ENCODE assay signal across 21 cellular contexts in the genomic region with DNA sequence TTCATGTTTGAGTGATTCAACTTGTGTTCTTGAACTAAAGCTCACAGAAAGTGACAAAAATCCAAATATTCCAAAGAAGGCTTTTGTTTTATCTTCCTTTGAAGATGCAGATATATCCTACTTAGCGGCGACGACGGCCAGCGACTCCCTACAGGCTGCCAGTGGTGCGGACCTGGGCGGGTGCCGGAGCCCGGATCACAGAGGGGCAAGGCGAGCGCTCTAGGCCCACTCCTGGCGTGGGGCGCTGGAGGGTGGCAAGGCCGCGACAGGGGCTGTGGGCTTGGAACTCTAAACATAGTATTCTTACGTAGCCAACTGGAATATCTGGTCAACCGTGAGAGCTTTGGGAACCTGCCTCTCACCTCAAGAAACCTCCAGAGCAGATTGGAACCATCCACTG. TPM values are rescaled to one million over a fixed set of nuclear protein-coding genes. Genes with fewer than 3 reads are reported as not detected.
A peak's percentile ranks its signal among the peaks of the same experiment; 100 is the strongest.
DNase-seq lines count a peak whose midpoint lies in the region; ATAC-seq, FAIRE-seq and TF ChIP-seq lines count a peak whose summit lies in the region.
"Had no signal": no experiment of that assay in that cellular context is flagged by ENCODE, and none has a peak within 500 bp of the region (broad histone marks: within the 10 kb centered on the region; RNA-seq: fewer than 3 reads in every experiment).

No MANE protein-coding gene starts in this region.

- TF ChIP-seq CTCF in endothelial cell of umbilical vein (IDR thresholded peaks at IDR 0.05; ENCODE audit: extremely low read depth in 1 of 2, insufficient read depth in 1 of 2, low read depth in 1 of 2, low read length in 2 of 2) (no peak), spleen (IDR thresholded peaks at IDR 0.05 in 8 of 11, conservative IDR thresholded peaks at IDR 0.05 in 3 of 11) (no peak), neural progenitor cell (IDR thresholded peaks at IDR 0.05) (no peak)

- no TSS peak for BruUV-seq in endothelial cell of umbilical vein (replicated peaks; lab: Mats Ljungman, UMichigan)

- no peak for TF ChIP-seq POLR2A in endothelial cell of umbilical vein (IDR thresholded peaks at IDR 0.05; ENCODE audit: low read depth, low read length)
- no peak for TF ChIP-seq POLR2A in spleen (IDR thresholded peaks at IDR 0.05)

- H2AFZ ChIP-seq in endothelial cell of umbilical vein (ENCODE audit: low read depth, low read length) (peak overlapping the region; percentile 78), neural progenitor cell (replicated peaks) (no peak overlapping the region)

- DNase-seq in activated CD4-positive, alpha-beta T cell treated with anti-CD3 and anti-CD28 coated beads, Interleukin-2, amount 10 ng/mL, durations not matched to agents 24 days and 14 days = no peak
- DNase-seq in activated CD4-positive, alpha-beta T cell treated with anti-CD3 and anti-CD28 coated beads for 48 hours = no peak
- DNase-seq in T-cell (no peak), endothelial cell of umbilical vein (ENCODE audit: low read depth, low spot score) (no peak), spleen (peak; percentile 75), foreskin melanocyte (no peak), neural progenitor cell (ENCODE audit: low spot score) (no peak)
- DNase-seq in stimulated activated naive B cell treated with anti-CD40 and anti-IgM and Interleukin-4, amounts not matched to agents 10 μg/mL and 1 μg/mL and 100 μg/mL, for 72 hours = no peak
- DNase-seq: activated CD4-positive, alpha-beta T cell treated with anti-CD3 and anti-CD28 coated beads for 1 hour; activated gamma-delta T cell treated with Interleukin-2 at 50 U/mL for 16 hours; GDM1; HFFc6; midbrain; NCI-H2029; NCI-H510A treated with DMSO at 0.1 percent for 48 hours; ovary; trophoblast cell had no signal

- H3K4me3 ChIP-seq in endothelial cell of umbilical vein (replicated peaks in 1 of 3; ENCODE audit: insufficient read depth in 1 of 3, low read depth in 1 of 3, low read length in 3 of 3) = no peak overlapping the region
- peak overlapping the region in 5 of 8 donors; percentile 52 to 80 (median 59) for H3K4me3 ChIP-seq in spleen
- H3K4me3 ChIP-seq in neural progenitor cell = no peak overlapping the region
- H3K4me3 ChIP-seq: cardiac muscle cell, ovary had no signal

- peaks cover 33% of the 10 kb centered on the region for H3K36me3 Mint-ChIP-seq in activated CD4-positive, alpha-beta T cell treated with anti-CD3 and anti-CD28 coated beads, Interleukin-2, amount 10 ng/mL, durations not matched to agents 24 days and 14 days (ENCODE audit: low read depth)
- peaks cover 42% of the 10 kb centered on the region for H3K36me3 Mint-ChIP-seq in T-cell
- no peaks in the 10 kb centered on the region for H3K36me3 Mint-ChIP-seq in neural progenitor cell
- no peaks in the 10 kb centered on the region for H3K36me3 Mint-ChIP-seq in stimulated activated naive B cell treated with anti-CD40 and anti-IgM and Interleukin-4, amounts not matched to agents 10 μg/mL and 1 μg/mL and 100 μg/mL, for 72 hours

- peaks cover 43% of the 10 kb centered on the region for H3K79me2 ChIP-seq in endothelial cell of umbilical vein (ENCODE audit: control insufficient read depth, insufficient read depth, low read length)
- no peaks in the 10 kb centered on the region for H3K79me2 ChIP-seq in neural progenitor cell (ENCODE audit: low read depth)

- H3K4me1 ChIP-seq in endothelial cell of umbilical vein (ENCODE audit: control insufficient read depth, extremely low read depth, insufficient read depth, low read length) (peaks cover 21% of the 10 kb centered on the region), spleen (peaks cover 4 to 55% (median 17%) of the 10 kb centered on the region in 6 donors), neural progenitor cell (no peaks in the 10 kb centered on the region)

- H4K20me1 ChIP-seq in endothelial cell of umbilical vein (replicated peaks; ENCODE audit: control insufficient read depth, extremely low read depth, insufficient read depth, low read length) = no peaks in the 10 kb centered on the region
- H4K20me1 ChIP-seq in neural progenitor cell (ENCODE audit: low read depth) = no peaks in the 10 kb centered on the region

- ATAC-seq in T-cell (replicated peaks in 1 of 4) = no peak
- ATAC-seq in stimulated activated naive B cell treated with anti-CD40 and anti-IgM and Interleukin-4, amounts not matched to agents 10 μg/mL and 1 μg/mL and 100 μg/mL, for 72 hours (replicated peaks) = no peak

- H3K27me3 ChIP-seq in endothelial cell of umbilical vein (ENCODE audit: control insufficient read depth in 2 of 2, insufficient read depth in 2 of 2, low read length in 2 of 2) = no peaks in the 10 kb centered on the region
- H3K27me3 ChIP-seq in spleen (replicated peaks in 1 of 7) = no peaks in the 10 kb centered on the region
- peaks cover 4% of the 10 kb centered on the region for H3K27me3 ChIP-seq in neural progenitor cell
- H3K27me3 ChIP-seq: cardiac muscle cell, ovary had no signal

- H3K9me1 ChIP-seq in endothelial cell of umbilical vein (replicated peaks; ENCODE audit: control insufficient read depth, extremely low read depth, insufficient read depth, low read length) = no peaks in the 10 kb centered on the region

- POLR2A ChIA-PET in T-cell (lab: Charles Lee) = interaction anchor here (0.9 to 2.3 kb wide), 6 partner anchors 9 to 243 kb away, joined by 3 to 12 read pairs (median 4); no protein-coding TSS in a partner anchor
- POLR2A ChIA-PET in endothelial cell of umbilical vein (lab: Charles Lee) = interaction anchor here (1.3 kb wide), 1 partner anchor 11 kb away, joined by 3 read pairs; no protein-coding TSS in a partner anchor

- WGBS in spleen, 5 donors = 95 to 98% (median 96%) methylated on average over 17 of the region's 17 CpGs

- peak overlapping the region; percentile 99 for H3K4me3 Mint-ChIP-seq in activated CD4-positive, alpha-beta T cell treated with anti-CD3 and anti-CD28 coated beads, Interleukin-2, amount 10 ng/mL, durations not matched to agents 24 days and 14 days
- H3K4me3 Mint-ChIP-seq in T-cell (peak overlapping the region; percentile 95 to 100 (median 99)), neural progenitor cell (no peak overlapping the region)
- no peak overlapping the region for H3K4me3 Mint-ChIP-seq in stimulated activated naive B cell treated with anti-CD40 and anti-IgM and Interleukin-4, amounts not matched to agents 10 μg/mL and 1 μg/mL and 100 μg/mL, for 72 hours
- H3K4me3 Mint-ChIP-seq: HFFc6 had no signal

- no peak for FAIRE-seq in endothelial cell of umbilical vein (lab: Jason Lieb, UNC)
- FAIRE-seq: A204.1, endometrium, islet of Langerhans had no signal

- dilution Hi-C loops in endothelial cell of umbilical vein (cut with MboI; ENCODE audit: extremely low pct_ligation_motif_present, low sequenced_read_pairs) = no loop called here

- H3K36me3 ChIP-seq in endothelial cell of umbilical vein (ENCODE audit: control insufficient read depth in 2 of 2, extremely low read depth in 1 of 2, insufficient read depth in 2 of 2, low read length in 2 of 2) (no peaks in the 10 kb centered on the region), spleen (no peaks in the 10 kb centered on the region), neural progenitor cell (no peaks in the 10 kb centered on the region)
- H3K36me3 ChIP-seq: cardiac muscle cell, ovary had no signal

- no peak overlapping the region for H3K4me2 ChIP-seq in endothelial cell of umbilical vein (ENCODE audit: insufficient read depth, low read length)
- no peak overlapping the region for H3K4me2 ChIP-seq in neural progenitor cell

- H3K4me1 Mint-ChIP-seq in activated CD4-positive, alpha-beta T cell treated with anti-CD3 and anti-CD28 coated beads, Interleukin-2, amount 10 ng/mL, durations not matched to agents 24 days and 14 days = peaks cover 60% of the 10 kb centered on the region
- H3K4me1 Mint-ChIP-seq in T-cell (peaks cover 58 to 59% (median 58%) of the 10 kb centered on the region in 3 donors), neural progenitor cell (no peaks in the 10 kb centered on the region)
- H3K4me1 Mint-ChIP-seq in stimulated activated naive B cell treated with anti-CD40 and anti-IgM and Interleukin-4, amounts not matched to agents 10 μg/mL and 1 μg/mL and 100 μg/mL, for 72 hours = peaks cover 6 to 9% of the 10 kb centered on the region in 2 donors

- intact Hi-C loops in activated CD4-positive, alpha-beta T cell treated with anti-CD3 and anti-CD28 coated beads, Interleukin-2, amount 10 ng/mL, durations not matched to agents 24 days and 14 days (cut with micrococcal nuclease) = loop anchor here (1.0 to 2.0 kb wide), 2 partner anchors 9 to 155 kb away; no protein-coding TSS in a partner anchor
- intact Hi-C loops in endothelial cell of umbilical vein (cut with micrococcal nuclease) (loop anchor here (2.0 kb wide), 2 partner anchors 117 to 203 kb away; a partner anchor contains a TSS), spleen (cut with DNase I; ENCODE audit: low total_unique reads) (no loop called here)

- peak overlapping the region; percentile 99 for H3K27ac Mint-ChIP-seq in activated CD4-positive, alpha-beta T cell treated with anti-CD3 and anti-CD28 coated beads, Interleukin-2, amount 10 ng/mL, durations not matched to agents 24 days and 14 days
- H3K27ac Mint-ChIP-seq in T-cell (peak overlapping the region; percentile 99 to 100), neural progenitor cell (no peak overlapping the region)
- no peak overlapping the region for H3K27ac Mint-ChIP-seq in stimulated activated naive B cell treated with anti-CD40 and anti-IgM and Interleukin-4, amounts not matched to agents 10 μg/mL and 1 μg/mL and 100 μg/mL, for 72 hours
- H3K27ac Mint-ChIP-seq: HFFc6 had no signal

- CTCF ChIA-PET in T-cell (lab: Charles Lee) = interaction anchor here (0.5 to 1.3 kb wide), 4 partner anchors 63 to 241 kb away, joined by 3 to 6 read pairs (median 4); a partner anchor contains a TSS
- CTCF ChIA-PET in endothelial cell of umbilical vein (lab: Charles Lee) = no interaction called here

- H3F3A ChIP-seq in neural progenitor cell (ENCODE audit: low read depth) = no peaks in the 10 kb centered on the region

- H3K9ac ChIP-seq in endothelial cell of umbilical vein (replicated peaks; ENCODE audit: extremely low read depth, insufficient read depth, low read length) (no peak overlapping the region), neural progenitor cell (no peak overlapping the region)

- peaks cover 15% of the 10 kb centered on the region for H3K9me3 Mint-ChIP-seq in activated CD4-positive, alpha-beta T cell treated with anti-CD3 and anti-CD28 coated beads, Interleukin-2, amount 10 ng/mL, durations not matched to agents 24 days and 14 days
- H3K9me3 Mint-ChIP-seq in T-cell (peaks cover 5 to 16% (median 7%) of the 10 kb centered on the region in 3 donors), neural progenitor cell (peaks cover 2% of the 10 kb centered on the region)
- peaks cover 0 to 3% of the 10 kb centered on the region in 2 donors for H3K9me3 Mint-ChIP-seq in stimulated activated naive B cell treated with anti-CD40 and anti-IgM and Interleukin-4, amounts not matched to agents 10 μg/mL and 1 μg/mL and 100 μg/mL, for 72 hours

- no peaks in the 10 kb centered on the region for H3K9me3 ChIP-seq in endothelial cell of umbilical vein (replicated peaks; ENCODE audit: control insufficient read depth, insufficient read depth, low read length)
- H3K9me3 ChIP-seq in spleen = no peaks in the 10 kb centered on the region
- no peaks in the 10 kb centered on the region for H3K9me3 ChIP-seq in neural progenitor cell (ENCODE audit: low read depth)

- no peaks in the 10 kb centered on the region for H3K27me3 Mint-ChIP-seq in activated CD4-positive, alpha-beta T cell treated with anti-CD3 and anti-CD28 coated beads, Interleukin-2, amount 10 ng/mL, durations not matched to agents 24 days and 14 days
- H3K27me3 Mint-ChIP-seq in T-cell (no peaks in the 10 kb centered on the region), neural progenitor cell (ENCODE audit: insufficient read depth, low read depth) (peaks cover 8% of the 10 kb centered on the region)
- H3K27me3 Mint-ChIP-seq in stimulated activated naive B cell treated with anti-CD40 and anti-IgM and Interleukin-4, amounts not matched to agents 10 μg/mL and 1 μg/mL and 100 μg/mL, for 72 hours = peaks cover 7 to 8% of the 10 kb centered on the region in 2 donors

- H3K27ac ChIP-seq in endothelial cell of umbilical vein (ENCODE audit: insufficient read depth, low read depth, low read length) (no peak overlapping the region), spleen (peak overlapping the region; percentile 75 to 93 (median 86)), neural progenitor cell (no peak overlapping the region)
- H3K27ac ChIP-seq: cardiac muscle cell, ovary had no signal

RNA-seq across cellular contexts. Expression of a gene that starts 0.9 kb away (rescaled TPM):
- 40.5 and 45.0 TPM in 2 replicates for total RNA-seq in activated CD4-positive, alpha-beta T cell treated with anti-CD3 and anti-CD28 coated beads, Interleukin-2, amount 10 ng/mL, durations not matched to agents 24 days and 14 days
- total RNA-seq in T-cell (100 to 1,000 TPM in 3 of 5 donors, 10 to 100 TPM in 2; 76.8 to 430 (median 392) TPM), endothelial cell of umbilical vein (42.4 and 51.1 TPM in 2 replicates), spleen (100 to 1,000 TPM in 5 of 7 donors, 10 to 100 TPM in 2; 71.2 to 137 (median 102) TPM), neural progenitor cell (ENCODE audit: low replicate concordance) (not detected in 2 replicates)
- polyA plus RNA-seq in endothelial cell of umbilical vein (37.9 and 43.4 TPM in 2 replicates), spleen (100 to 1,000 TPM in 1 of 3 donors, 10 to 100 TPM in 2; 48.7 to 103 (median 68.0) TPM)
- 73.8 and 77.7 TPM in 2 replicates for polyA plus RNA-seq in endothelial cell of umbilical vein (2011; cell fraction: cytosol; rRNA removed)
- 36.5 and 39.7 TPM in 2 replicates for polyA plus RNA-seq in endothelial cell of umbilical vein (2011; cell fraction: nucleus; rRNA removed)
- polyA plus RNA-seq in endothelial cell of umbilical vein (2012) = 41.9 and 44.3 TPM in 2 replicates
- 36.6 and 38.7 TPM in 2 replicates for polyA minus RNA-seq in endothelial cell of umbilical vein
- polyA minus RNA-seq in endothelial cell of umbilical vein (2011; cell fraction: cytosol; rRNA and poly(A)+ RNA removed) = not detected
- 9.5 and 14.5 TPM in 2 replicates for polyA minus RNA-seq in endothelial cell of umbilical vein (2011; cell fraction: nucleus; rRNA and poly(A)+ RNA removed)
- total RNA-seq: cardiac muscle cell, HFFc6 had no signal
- polyA plus RNA-seq: cardiac muscle cell had no signal

RNA-seq across cellular contexts. Expression of a gene that starts 53.4 kb away (rescaled TPM):
- 61.1 and 62.7 TPM in 2 replicates for total RNA-seq in activated CD4-positive, alpha-beta T cell treated with anti-CD3 and anti-CD28 coated beads, Interleukin-2, amount 10 ng/mL, durations not matched to agents 24 days and 14 days
- 100 to 1,000 TPM; 121 to 341 (median 306) TPM for total RNA-seq in T-cell
- 168 and 174 TPM in 2 replicates for total RNA-seq in endothelial cell of umbilical vein
- 38.6 and 56.6 TPM in 2 replicates for polyA plus RNA-seq in endothelial cell of umbilical vein
- 88.4 and 95.0 TPM in 2 replicates for polyA plus RNA-seq in endothelial cell of umbilical vein (2011; cell fraction: cytosol; rRNA removed)
- polyA plus RNA-seq in endothelial cell of umbilical vein (2011; cell fraction: nucleus; rRNA removed) = 45.2 and 49.1 TPM in 2 replicates
- 180 and 200 TPM in 2 replicates for polyA plus RNA-seq in endothelial cell of umbilical vein (2012)
- 95.6 and 104 TPM in 2 replicates for polyA minus RNA-seq in endothelial cell of umbilical vein
- polyA minus RNA-seq in endothelial cell of umbilical vein (2011; cell fraction: cytosol; rRNA and poly(A)+ RNA removed) = not detected
- 24.3 and 30.1 TPM in 2 replicates for polyA minus RNA-seq in endothelial cell of umbilical vein (2011; cell fraction: nucleus; rRNA and poly(A)+ RNA removed)
- 100 to 1,000 TPM; 112 to 214 (median 172) TPM for total RNA-seq in spleen
- 10 to 100 TPM; 35.9 to 86.8 (median 60.4) TPM for polyA plus RNA-seq in spleen
- not detected in 2 replicates for total RNA-seq in neural progenitor cell (ENCODE audit: low replicate concordance)
- total RNA-seq: HFFc6 had no signal
- polyA plus RNA-seq: cardiac muscle cell had no signal

Comparison
In these comparisons a context has a peak if more than half of its experiments do, and no peak if none do; other contexts are left out.
1. H3K27ac Mint-ChIP-seq: peak in activated CD4-positive, alpha-beta T cell treated with anti-CD3 and anti-CD28 coated beads, Interleukin-2, amount 10 ng/mL, durations not matched to agents 24 days and 14 days (single experiment) and T-cell (2 of 2); none in neural progenitor cell (single experiment) and stimulated activated naive B cell treated with anti-CD40 and anti-IgM and Interleukin-4, amounts not matched to agents 10 μg/mL and 1 μg/mL and 100 μg/mL, for 72 hours (single experiment).
2. H3K4me3 Mint-ChIP-seq: peak in activated CD4-positive, alpha-beta T cell treated with anti-CD3 and anti-CD28 coated beads, Interleukin-2, amount 10 ng/mL, durations not matched to agents 24 days and 14 days (single experiment) and T-cell (3 of 3); none in neural progenitor cell (single experiment) and stimulated activated naive B cell treated with anti-CD40 and anti-IgM and Interleukin-4, amounts not matched to agents 10 μg/mL and 1 μg/mL and 100 μg/mL, for 72 hours (0 of 2).
3. H3K27ac ChIP-seq: peak in spleen (8 of 8); none in endothelial cell of umbilical vein (single experiment) and neural progenitor cell (single experiment).
4. H3K4me3 ChIP-seq: peak in spleen (5 of 8); none in endothelial cell of umbilical vein (0 of 3) and neural progenitor cell (single experiment).
5. RNA of a gene that starts 0.9 kb away (total RNA-seq): 76.8 to 430 TPM in T-cell, 71.2 to 137 TPM in spleen, 40.5 to 45.0 TPM in activated CD4-positive, alpha-beta T cell treated with anti-CD3 and anti-CD28 coated beads, Interleukin-2, amount 10 ng/mL, durations not matched to agents 24 days and 14 days and 42.4 to 51.1 TPM in endothelial cell of umbilical vein; not detected in neural progenitor cell; every median in the first group is over 10 times any median in the second.
6. RNA of a gene that starts 53.4 kb away (total RNA-seq): 121 to 341 TPM in T-cell, 112 to 214 TPM in spleen, 168 to 174 TPM in endothelial cell of umbilical vein and 61.1 to 62.7 TPM in activated CD4-positive, alpha-beta T cell treated with anti-CD3 and anti-CD28 coated beads, Interleukin-2, amount 10 ng/mL, durations not matched to agents 24 days and 14 days; not detected in neural progenitor cell; every median in the first group is over 10 times any median in the second.